Comparison of ENCODE assay signal across 23 cellular contexts in genomic region chr5:178471666-178472065, GRCh38.
A peak's percentile ranks its signal among the peaks of the same experiment; 100 is the strongest.
DNase-seq lines count a peak whose midpoint lies in the region; ATAC-seq and TF ChIP-seq lines count a peak whose summit lies in the region.
"Had no signal": no experiment of that assay in that cellular context is flagged by ENCODE, and none has a peak within 500 bp of the region (broad histone marks: within the 10 kb centered on the region; RNA-seq: fewer than 3 reads in every experiment).

No MANE protein-coding gene starts in this region.

- ATAC-seq in RWPE2 (ENCODE audit: low read depth): no peak
- ATAC-seq in activated T-cell treated with anti-CD3 and anti-CD28 coated beads, Interleukin-2, amount 50 U/mL, for 4 hours: no peak
- ATAC-seq in HG03565 (IDR thresholded peaks at IDR 0.05; ENCODE audit: unreplicated experiment): no peak
- ATAC-seq: CD8-positive, alpha-beta T cell had no signal

- H3K27me3 Mint-ChIP-seq in activated T-cell treated with anti-CD3 and anti-CD28 coated beads, Interleukin-2, amount 50 U/mL, for 4 hours (ENCODE audit: low read depth): peaks cover 5% of the 10 kb centered on the region

- H2BK120ac ChIP-seq in mesendoderm (ENCODE audit: low read depth, low read length): no peak overlapping the region

- no peak overlapping the region for H3K18ac ChIP-seq in mesendoderm (ENCODE audit: low read length)

- no peak overlapping the region for H3K4me3 Mint-ChIP-seq in activated T-cell treated with anti-CD3 and anti-CD28 coated beads, Interleukin-2, amount 50 U/mL, for 4 hours
- H3K4me3 Mint-ChIP-seq: CD8-positive, alpha-beta T cell had no signal

- H3K79me2 ChIP-seq in mesendoderm (ENCODE audit: control insufficient read depth, insufficient read depth, low read length): no peaks in the 10 kb centered on the region

- no peak overlapping the region for H4K8ac ChIP-seq in mesendoderm (ENCODE audit: low read depth, low read length)

- H3K27me3 ChIP-seq in RWPE2 (ENCODE audit: insufficient read depth, poor library complexity, severe bottlenecking) (no peaks in the 10 kb centered on the region), mesendoderm (ENCODE audit: insufficient read depth, low read length, poor library complexity) (no peaks in the 10 kb centered on the region)

- peaks cover 3% of the 10 kb centered on the region for H3K9me3 ChIP-seq in RWPE2 (ENCODE audit: severe bottlenecking)
- H3K9me3 ChIP-seq: HAP-1 had no signal

- H3K4me1 Mint-ChIP-seq in activated T-cell treated with anti-CD3 and anti-CD28 coated beads, Interleukin-2, amount 50 U/mL, for 4 hours (ENCODE audit: low read depth): peaks cover 3% of the 10 kb centered on the region

- no peaks in the 10 kb centered on the region for H3K9me3 Mint-ChIP-seq in activated T-cell treated with anti-CD3 and anti-CD28 coated beads, Interleukin-2, amount 50 U/mL, for 4 hours
- H3K9me3 Mint-ChIP-seq: CD8-positive, alpha-beta T cell had no signal

- TF ChIP-seq CTCF in RWPE2 (IDR thresholded peaks at IDR 0.05; ENCODE audit: poor library complexity, severe bottlenecking): no peak

- DNase-seq in activated effector memory CD4-positive, alpha-beta T cell treated with anti-CD3 and anti-CD28 coated beads, Interleukin-2, amount 50 U/mL, for 16 hours: peak; percentile 24
- no peak for DNase-seq in activated effector memory CD4-positive, alpha-beta T cell treated with Interleukin-2 at 50 U/mL for 16 hours
- DNase-seq in RWPE2 (ENCODE audit: low spot score): peak; percentile 45
- no peak for DNase-seq in mesendoderm
- DNase-seq in DMS 273 (lab: John Stamatoyannopoulos, UW; ENCODE audit: unreplicated experiment): no peak
- DNase-seq in activated T-cell treated with anti-CD3 and anti-CD28 coated beads, Interleukin-2, amount 50 U/mL, for 4 hours: no peak
- no peak for DNase-seq in activated CD4-positive, alpha-beta T cell treated with anti-CD3 and anti-CD28 coated beads, Interleukin-2, amount 50 U/mL, for 48 hours
- DNase-seq: ACHN; C1 segment of cervical spinal cord; CD8-positive, alpha-beta T cell; EL; GM23248; KBM-7; NCI-H1092 treated with DMSO at 0.1 percent for 48 hours; NCI-H1436 treated with DMSO at 0.1 percent for 48 hours; NCI-H1930; NCI-H2227 treated with DMSO at 0.1 percent for 48 hours; NCI-H510A; NCI-H774; Right ventricle myocardium superior had no signal

- H3K36me3 Mint-ChIP-seq in activated T-cell treated with anti-CD3 and anti-CD28 coated beads, Interleukin-2, amount 50 U/mL, for 4 hours (ENCODE audit: insufficient read depth): no peaks in the 10 kb centered on the region
- H3K36me3 Mint-ChIP-seq: CD8-positive, alpha-beta T cell had no signal

- H3K9ac ChIP-seq in mesendoderm (ENCODE audit: low read length): no peak overlapping the region
- H3K9ac ChIP-seq: GM23248 had no signal

- peak overlapping the region; percentile 27 for H3K56ac ChIP-seq in mesendoderm (ENCODE audit: low read length)

- H3K4me3 ChIP-seq in RWPE2 (ENCODE audit: severe bottlenecking): no peak overlapping the region
- H3K4me3 ChIP-seq in mesendoderm (ENCODE audit: low read length): no peak overlapping the region
- H3K4me3 ChIP-seq: GM23248, HAP-1 had no signal

- no peak overlapping the region for H4K5ac ChIP-seq in mesendoderm (ENCODE audit: low read length)

- H3K4me1 ChIP-seq in RWPE2 (ENCODE audit: insufficient read depth, poor library complexity, severe bottlenecking) (no peaks in the 10 kb centered on the region), mesendoderm (ENCODE audit: control insufficient read depth, low read depth, low read length) (peaks cover 12% of the 10 kb centered on the region)
- H3K4me1 ChIP-seq: HAP-1 had no signal

- H3K4me2 ChIP-seq in mesendoderm (ENCODE audit: low read length): no peak overlapping the region

- H3K27ac ChIP-seq in RWPE2 (ENCODE audit: poor library complexity, severe bottlenecking) (no peak overlapping the region), mesendoderm (ENCODE audit: low read depth, low read length) (no peak overlapping the region)
- H3K27ac ChIP-seq: 22Rv1, GM23248 had no signal

- H2BK15ac ChIP-seq in mesendoderm (replicated peaks; ENCODE audit: low read depth): no peak overlapping the region

- H2AK5ac ChIP-seq in mesendoderm (ENCODE audit: low read length): no peak overlapping the region

- no peaks in the 10 kb centered on the region for H3K79me1 ChIP-seq in mesendoderm (ENCODE audit: low read length)

- no peak overlapping the region for H3K23ac ChIP-seq in mesendoderm (ENCODE audit: low read length)

- no peak overlapping the region for H3K4ac ChIP-seq in mesendoderm (ENCODE audit: low read depth, low read length)

- peak overlapping the region; percentile 44 for H2BK5ac ChIP-seq in mesendoderm (ENCODE audit: low read length)

- H3K36me3 ChIP-seq in RWPE2 (ENCODE audit: low read depth): no peaks in the 10 kb centered on the region
- H3K36me3 ChIP-seq in mesendoderm (ENCODE audit: control insufficient read depth, insufficient read depth, low read length): no peaks in the 10 kb centered on the region
- H3K36me3 ChIP-seq: HAP-1 had no signal

- WGBS in mesendoderm (ENCODE audit: extremely low coverage, insufficient coverage, low lambda C conversion rate): no CpG with 5 or more reads among the region's 8 CpGs

Comparison
In these comparisons a context has a peak if more than half of its experiments do, and no peak if none do; other contexts are left out.
1. DNase-seq: peak in activated effector memory CD4-positive, alpha-beta T cell treated with anti-CD3 and anti-CD28 coated beads, Interleukin-2, amount 50 U/mL, for 16 hours (single experiment) and RWPE2 (single experiment); none in activated effector memory CD4-positive, alpha-beta T cell treated with Interleukin-2 at 50 U/mL for 16 hours (single experiment), mesendoderm (single experiment), DMS 273 (single experiment), activated T-cell treated with anti-CD3 and anti-CD28 coated beads, Interleukin-2, amount 50 U/mL, for 4 hours (single experiment) and activated CD4-positive, alpha-beta T cell treated with anti-CD3 and anti-CD28 coated beads, Interleukin-2, amount 50 U/mL, for 48 hours (0 of 2).